Comparison of ENCODE assay signal across 8 cellular contexts in genomic region chr12:12890492-12890814, GRCh38. TPM values are rescaled to one million over a fixed set of nuclear protein-coding genes. Genes with fewer than 3 reads are reported as not detected.
DNase-seq lines count a peak whose midpoint lies in the region; ATAC-seq, FAIRE-seq and TF ChIP-seq lines count a peak whose summit lies in the region.

No MANE protein-coding gene starts in this region.

- BruUV-seq in endothelial cell of umbilical vein (replicated peaks; lab: Mats Ljungman, UMichigan): no TSS peak

- no peaks in the 10 kb centered on the region for H3K9me1 ChIP-seq in endothelial cell of umbilical vein (replicated peaks; ENCODE audit: control insufficient read depth, extremely low read depth, insufficient read depth, low read length)

- H3K27me3 ChIP-seq in CD4-positive, CD25-positive, alpha-beta regulatory T cell (ENCODE audit: control insufficient read depth, insufficient read depth, low read length): peaks cover 10% of the 10 kb centered on the region
- no peaks in the 10 kb centered on the region for H3K27me3 ChIP-seq in endothelial cell of umbilical vein (ENCODE audit: control insufficient read depth in 2 of 2, insufficient read depth in 2 of 2, low read length in 2 of 2)

- no peak for ATAC-seq in CD4-positive, CD25-positive, alpha-beta regulatory T cell (ENCODE audit: low read depth in 2 of 2)
- ATAC-seq in HG03045 (IDR thresholded peaks at IDR 0.05; ENCODE audit: unreplicated experiment) (no peak), HG03521 (IDR thresholded peaks at IDR 0.05; ENCODE audit: unreplicated experiment) (no peak)

- no peaks in the 10 kb centered on the region for H3K36me3 Mint-ChIP-seq in CD4-positive, CD25-positive, alpha-beta regulatory T cell
- no peaks in the 10 kb centered on the region for H3K36me3 Mint-ChIP-seq in nephron progenitor cell (ENCODE audit: low read depth)

- CTCF ChIA-PET in endothelial cell of umbilical vein (lab: Charles Lee): interaction anchor here (1.1 to 4.2 kb wide), 10 partner anchors 11 to 97 kb away, joined by 3 to 106 read pairs (median 5); partner anchors contain the start of gene DDX47

- POLR2A ChIA-PET in endothelial cell of umbilical vein (lab: Charles Lee): interaction anchor here (1.1 to 2.7 kb wide), 4 partner anchors 13 to 53 kb away, joined by 3 to 21 read pairs (median 10); no protein-coding TSS in a partner anchor

- H3K4me3 Mint-ChIP-seq in CD4-positive, CD25-positive, alpha-beta regulatory T cell: peak overlapping the region; percentile 31 to 91 (median 80)
- H3K4me3 Mint-ChIP-seq in nephron progenitor cell: peak overlapping the region; percentile 85

- H3K27ac Mint-ChIP-seq in CD4-positive, CD25-positive, alpha-beta regulatory T cell: peak overlapping the region in 1 of 3 donors; percentile 90
- no peak overlapping the region for H3K27ac Mint-ChIP-seq in nephron progenitor cell

- dilution Hi-C loops in endothelial cell of umbilical vein (cut with MboI; ENCODE audit: extremely low pct_ligation_motif_present, low sequenced_read_pairs): no loop called here

- H3K79me2 ChIP-seq in endothelial cell of umbilical vein (ENCODE audit: control insufficient read depth, insufficient read depth, low read length): peaks cover 9% of the 10 kb centered on the region

- H3K9me3 Mint-ChIP-seq in CD4-positive, CD25-positive, alpha-beta regulatory T cell: peaks cover 0 to 3% (median 0%) of the 10 kb centered on the region in 7 donors
- H3K9me3 Mint-ChIP-seq in nephron progenitor cell: peaks cover 4% of the 10 kb centered on the region

- H4K20me1 ChIP-seq in endothelial cell of umbilical vein (replicated peaks; ENCODE audit: control insufficient read depth, extremely low read depth, insufficient read depth, low read length): no peaks in the 10 kb centered on the region

- TF ChIP-seq CTCF in endothelial cell of umbilical vein (IDR thresholded peaks at IDR 0.05; ENCODE audit: extremely low read depth in 1 of 2, insufficient read depth in 1 of 2, low read depth in 1 of 2, low read length in 2 of 2): no peak
- TF ChIP-seq CTCF in nephron progenitor cell (IDR thresholded peaks at IDR 0.05): no peak
- TF ChIP-seq CTCF in lower leg skin (IDR thresholded peaks at IDR 0.05): no peak

- no peaks in the 10 kb centered on the region for H3K9me3 ChIP-seq in CD4-positive, CD25-positive, alpha-beta regulatory T cell (ENCODE audit: control insufficient read depth in 2 of 2, low read length in 2 of 2)
- H3K9me3 ChIP-seq in endothelial cell of umbilical vein (replicated peaks; ENCODE audit: control insufficient read depth, insufficient read depth, low read length): no peaks in the 10 kb centered on the region

- TF ChIP-seq POLR2A in endothelial cell of umbilical vein (IDR thresholded peaks at IDR 0.05; ENCODE audit: low read depth, low read length) (no peak), lower leg skin (IDR thresholded peaks at IDR 0.05) (no peak)

- peaks cover 66% of the 10 kb centered on the region for H3K27me3 Mint-ChIP-seq in CD4-positive, CD25-positive, alpha-beta regulatory T cell
- peaks cover 91% of the 10 kb centered on the region for H3K27me3 Mint-ChIP-seq in nephron progenitor cell (ENCODE audit: low read depth, poor library complexity)

- DNase-seq in CD4-positive, CD25-positive, alpha-beta regulatory T cell: no peak
- peak; percentile 95 for DNase-seq in NCI-H226
- DNase-seq in endothelial cell of umbilical vein (ENCODE audit: low read depth, low spot score): peak; percentile 83
- DNase-seq in nephron progenitor cell: no peak
- DNase-seq in NCI-H510A treated with DMSO at 0.1 percent for 48 hours (lab: John Stamatoyannopoulos, UW): no peak
- no peak for DNase-seq in lower leg skin (ENCODE audit: low spot score in 2 of 2)

- intact Hi-C loops in endothelial cell of umbilical vein (cut with micrococcal nuclease) (loop anchor here (2.0 to 5.0 kb wide), 2 partner anchors 18 to 103 kb away; partner anchors contain the start of gene APOLD1), lower leg skin (cut with DNase I; ENCODE audit: low total_unique reads) (no loop called here)

- H3K4me1 Mint-ChIP-seq in CD4-positive, CD25-positive, alpha-beta regulatory T cell: peaks cover 0 to 13% (median 0%) of the 10 kb centered on the region in 4 donors
- peaks cover 42% of the 10 kb centered on the region for H3K4me1 Mint-ChIP-seq in nephron progenitor cell

- peaks cover 7% of the 10 kb centered on the region for H3K4me1 ChIP-seq in CD4-positive, CD25-positive, alpha-beta regulatory T cell (ENCODE audit: control insufficient read depth, insufficient read depth, low read length, poor library complexity, severe bottlenecking)
- peaks cover 22% of the 10 kb centered on the region for H3K4me1 ChIP-seq in endothelial cell of umbilical vein (ENCODE audit: control insufficient read depth, extremely low read depth, insufficient read depth, low read length)

- no peaks in the 10 kb centered on the region for H3K36me3 ChIP-seq in CD4-positive, CD25-positive, alpha-beta regulatory T cell (ENCODE audit: control insufficient read depth, insufficient read depth, low read length)
- H3K36me3 ChIP-seq in endothelial cell of umbilical vein (ENCODE audit: control insufficient read depth in 2 of 2, extremely low read depth in 1 of 2, insufficient read depth in 2 of 2, low read length in 2 of 2): no peaks in the 10 kb centered on the region

- peak overlapping the region; percentile 74 for H3K4me2 ChIP-seq in endothelial cell of umbilical vein (ENCODE audit: insufficient read depth, low read length)

- H2AFZ ChIP-seq in endothelial cell of umbilical vein (ENCODE audit: low read depth, low read length): peak overlapping the region; percentile 62

- no peak overlapping the region for H3K27ac ChIP-seq in CD4-positive, CD25-positive, alpha-beta regulatory T cell (ENCODE audit: insufficient read depth, low read length, poor library complexity, severe bottlenecking)
- H3K27ac ChIP-seq in endothelial cell of umbilical vein (ENCODE audit: insufficient read depth, low read depth, low read length): peak overlapping the region; percentile 93

- FAIRE-seq in endothelial cell of umbilical vein (lab: Jason Lieb, UNC): no peak

- H3K9ac ChIP-seq in endothelial cell of umbilical vein (replicated peaks; ENCODE audit: extremely low read depth, insufficient read depth, low read length): peak overlapping the region; percentile 88

- no peak overlapping the region for H3K4me3 ChIP-seq in CD4-positive, CD25-positive, alpha-beta regulatory T cell (ENCODE audit: low read depth, low read length)
- H3K4me3 ChIP-seq in endothelial cell of umbilical vein (replicated peaks in 1 of 3; ENCODE audit: insufficient read depth in 1 of 3, low read depth in 1 of 3, low read length in 3 of 3) (peak overlapping the region; percentile 26 to 55 (median 50)), lower leg skin (ENCODE audit: low read depth, poor library complexity, severe bottlenecking) (no peak overlapping the region)

- 14 to 20% methylated on average over 12 of the region's 12 CpGs for WGBS in lower leg skin, 2 donors

TF ChIP-seq in endothelial cell of umbilical vein, 7 proteins besides CTCF, POLR2A, EP300 and RAD21:
- no peak for TF ChIP-seq GATA2 (IDR thresholded peaks at IDR 0.05; ENCODE audit: insufficient read depth, insufficient read length, low read depth, low read length)
- no peak for TF ChIP-seq EZH2 (IDR thresholded peaks at IDR 0.05; ENCODE audit: borderline replicate concordance, low read depth, low read length, severe bottlenecking)
- TF ChIP-seq POLR2AphosphoS5 (IDR thresholded peaks at IDR 0.05; ENCODE audit: insufficient read depth, low read depth, low read length): no peak
- TF ChIP-seq MAX (IDR thresholded peaks at IDR 0.05; ENCODE audit: insufficient read depth, insufficient read length): no peak
- no peak for TF ChIP-seq JUN (IDR thresholded peaks at IDR 0.05; ENCODE audit: borderline replicate concordance, insufficient read depth, insufficient read length, low read depth)
- no peak for TF ChIP-seq MYC (IDR thresholded peaks at IDR 0.05; ENCODE audit: low read depth, low read length)
- no peak for TF ChIP-seq FOS (IDR thresholded peaks at IDR 0.05; ENCODE audit: borderline replicate concordance, insufficient read depth, low read length)

RNA-seq across cellular contexts. Expression of gene GPRC5A, which starts 0.9 kb away (rescaled TPM):
- 0.20 TPM for total RNA-seq in CD4-positive, CD25-positive, alpha-beta regulatory T cell
- polyA plus RNA-seq in CD4-positive, CD25-positive, alpha-beta regulatory T cell: not detected
- total RNA-seq in endothelial cell of umbilical vein: 17.6 and 22.7 TPM in 2 replicates
- polyA plus RNA-seq in endothelial cell of umbilical vein: 82.9 and 86.4 TPM in 2 replicates
- polyA plus RNA-seq in endothelial cell of umbilical vein (2011; cell fraction: cytosol; rRNA removed): 51.2 and 52.4 TPM in 2 replicates
- 49.8 and 59.1 TPM in 2 replicates for polyA plus RNA-seq in endothelial cell of umbilical vein (2011; cell fraction: nucleus; rRNA removed)
- polyA plus RNA-seq in endothelial cell of umbilical vein (2012): 59.9 and 61.4 TPM in 2 replicates
- polyA minus RNA-seq in endothelial cell of umbilical vein: 231 and 240 TPM in 2 replicates
- polyA minus RNA-seq in endothelial cell of umbilical vein (2011; cell fraction: cytosol; rRNA and poly(A)+ RNA removed): 189 TPM
- 53.6 and 78.0 TPM in 2 replicates for polyA minus RNA-seq in endothelial cell of umbilical vein (2011; cell fraction: nucleus; rRNA and poly(A)+ RNA removed)
- 1 to 10 TPM; 2.1 to 9.4 (median 5.3) TPM for total RNA-seq in lower leg skin

Comparison
In these comparisons a context has a peak if more than half of its experiments do, and no peak if none do; other contexts are left out.
1. DNase-seq: peak in NCI-H226 (single experiment) and endothelial cell of umbilical vein (single experiment); none in CD4-positive, CD25-positive, alpha-beta regulatory T cell (0 of 3), nephron progenitor cell (single experiment), NCI-H510A treated with DMSO at 0.1 percent for 48 hours (single experiment) and lower leg skin (0 of 2).
2. H3K4me3 ChIP-seq: peak in endothelial cell of umbilical vein (3 of 3); none in CD4-positive, CD25-positive, alpha-beta regulatory T cell (single experiment) and lower leg skin (single experiment).